18 cellular contexts compared by ENCODE assay signal in the genomic region with DNA sequence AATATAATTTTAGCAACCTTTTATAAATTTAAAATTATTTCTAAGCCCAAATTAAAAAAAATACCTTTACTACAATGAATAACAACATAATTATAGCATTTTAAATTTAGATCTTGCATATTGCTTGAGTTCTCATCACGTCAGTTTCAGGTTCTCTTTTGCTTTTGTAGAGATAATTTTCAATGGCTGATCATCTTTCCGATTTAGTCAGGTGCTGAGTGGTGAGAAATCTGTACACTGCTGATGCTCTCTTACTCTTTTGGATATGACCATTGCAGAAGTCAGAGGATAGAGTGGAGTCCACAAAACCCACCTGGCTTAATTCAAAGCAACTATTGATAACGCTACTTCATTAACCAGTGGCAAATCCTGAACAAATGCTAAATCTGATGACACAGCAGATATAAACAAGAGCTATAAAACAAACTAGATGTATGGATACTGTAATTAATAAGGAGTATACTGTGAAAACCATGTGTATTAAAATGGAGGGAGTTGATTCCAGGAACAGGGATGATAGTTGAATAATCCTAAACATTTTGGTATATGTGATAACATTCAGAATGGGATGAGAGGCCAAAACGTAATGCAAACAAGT.
"Had no signal": no experiment of that assay in that cellular context is flagged by ENCODE, and none has a peak within 500 bp of the region (broad histone marks: within the 10 kb centered on the region; RNA-seq: fewer than 3 reads in every experiment).

No MANE protein-coding gene starts in this region.

- H3K27me3 ChIP-seq: breast epithelium, foreskin keratinocyte, tibial nerve had no signal

- H3K79me2 ChIP-seq: parathyroid adenoma had no signal

- H3K36me3 Mint-ChIP-seq: activated naive CD4-positive, alpha-beta T cell treated with anti-CD3 and anti-CD28 coated beads, Interleukin-2, amount 50 U/mL, for 24 hours; natural killer cell treated with Interleukin-12 subunit alpha and Interleukin-12 subunit beta and Interleukin-15 and Interleukin-18, amount 100 ng/mL, for 72 hours had no signal

- FAIRE-seq: astrocyte, islet of Langerhans, urothelium cell line had no signal

- DNase-seq: activated CD4-positive, alpha-beta T cell treated with anti-CD3 and anti-CD28 coated beads, Interleukin-2, amount 50 U/mL, for 1 hour; activated CD4-positive, CD25-positive, alpha-beta regulatory T cell treated with anti-CD3 and anti-CD28 coated beads, Interleukin-2, amount 50 U/mL, for 72 hours; activated gamma-delta T cell; foreskin keratinocyte; glutamatergic neuron; hippocampal formation; left cardiac atrium; T1000 had no signal

- H3K27me3 Mint-ChIP-seq: activated naive CD4-positive, alpha-beta T cell treated with anti-CD3 and anti-CD28 coated beads, Interleukin-2, amount 50 U/mL, for 24 hours; natural killer cell treated with Interleukin-12 subunit alpha and Interleukin-12 subunit beta and Interleukin-15 and Interleukin-18, amount 100 ng/mL, for 72 hours; stimulated activated naive CD8-positive, alpha-beta T cell treated with anti-CD3 and anti-CD28 coated beads, Interleukin-15, Interleukin-2, amounts not matched to agents 100 ng/mL and 50 ng/mL, for 24 hours had no signal

- H3K4me3 Mint-ChIP-seq: activated naive CD4-positive, alpha-beta T cell treated with anti-CD3 and anti-CD28 coated beads, Interleukin-2, amount 50 U/mL, for 24 hours; natural killer cell treated with Interleukin-12 subunit alpha and Interleukin-12 subunit beta and Interleukin-15 and Interleukin-18, amount 100 ng/mL, for 72 hours; stimulated activated naive CD8-positive, alpha-beta T cell treated with anti-CD3 and anti-CD28 coated beads, Interleukin-15, Interleukin-2, amounts not matched to agents 100 ng/mL and 50 ng/mL, for 24 hours had no signal

- H3K4me1 Mint-ChIP-seq: activated naive CD4-positive, alpha-beta T cell treated with anti-CD3 and anti-CD28 coated beads, Interleukin-2, amount 50 U/mL, for 24 hours had no signal

- H2AFZ ChIP-seq: parathyroid adenoma had no signal

- H3K9ac ChIP-seq: parathyroid adenoma had no signal

- H3K27ac ChIP-seq: breast epithelium, coronary artery, foreskin keratinocyte, parathyroid adenoma, tibial nerve had no signal

- H3K4me1 ChIP-seq: breast epithelium, foreskin keratinocyte, parathyroid adenoma, tibial nerve had no signal

- H3K9me3 Mint-ChIP-seq: activated naive CD4-positive, alpha-beta T cell treated with anti-CD3 and anti-CD28 coated beads, Interleukin-2, amount 50 U/mL, for 24 hours; natural killer cell treated with Interleukin-12 subunit alpha and Interleukin-12 subunit beta and Interleukin-15 and Interleukin-18, amount 100 ng/mL, for 72 hours; stimulated activated naive CD8-positive, alpha-beta T cell treated with anti-CD3 and anti-CD28 coated beads, Interleukin-15, Interleukin-2, amounts not matched to agents 100 ng/mL and 50 ng/mL, for 24 hours had no signal

- H3K4me3 ChIP-seq: breast epithelium, coronary artery, tibial nerve had no signal

- H3K9me3 ChIP-seq: breast epithelium, tibial nerve had no signal

- ATAC-seq: foreskin keratinocyte; left cardiac atrium; natural killer cell treated with Interleukin-12 subunit alpha and Interleukin-12 subunit beta and Interleukin-15 and Interleukin-18, amount 100 ng/mL, for 72 hours had no signal

- H3K36me3 ChIP-seq: breast epithelium, tibial nerve had no signal

- H3K27ac Mint-ChIP-seq: activated naive CD4-positive, alpha-beta T cell treated with anti-CD3 and anti-CD28 coated beads, Interleukin-2, amount 50 U/mL, for 24 hours; natural killer cell treated with Interleukin-12 subunit alpha and Interleukin-12 subunit beta and Interleukin-15 and Interleukin-18, amount 100 ng/mL, for 72 hours; stimulated activated naive CD8-positive, alpha-beta T cell treated with anti-CD3 and anti-CD28 coated beads, Interleukin-15, Interleukin-2, amounts not matched to agents 100 ng/mL and 50 ng/mL, for 24 hours had no signal
